9 cellular contexts compared by ENCODE assay signal in genomic region chr16:50208460-50208931, GRCh38. TPM values are rescaled to one million over a fixed set of nuclear protein-coding genes. Genes with fewer than 3 reads are reported as not detected.
DNase-seq lines count a peak whose midpoint lies in the region; ATAC-seq and TF ChIP-seq lines count a peak whose summit lies in the region.
"Had no signal": no experiment of that assay in that cellular context is flagged by ENCODE, and none has a peak within 500 bp of the region (broad histone marks: within the 10 kb centered on the region; RNA-seq: fewer than 3 reads in every experiment).

No MANE protein-coding gene starts in this region.

- H3K9me3 Mint-ChIP-seq in brain = no peaks in the 10 kb centered on the region
- H3K9me3 Mint-ChIP-seq in memory B cell = no peaks in the 10 kb centered on the region

- H3K27ac Mint-ChIP-seq in brain = peak overlapping the region in 3 of 5 experiments; percentile 2 to 73 (median 34)
- peak overlapping the region; percentile 42 for H3K27ac Mint-ChIP-seq in memory B cell

- peaks cover 13% of the 10 kb centered on the region for H3K36me3 Mint-ChIP-seq in brain
- peaks cover 2% of the 10 kb centered on the region for H3K36me3 Mint-ChIP-seq in memory B cell

- TF ChIP-seq CTCF in HFF-Myc (IDR thresholded peaks at IDR 0.05; ENCODE audit: low read depth, low read length, missing control alignments) (no peak), brain (conservative IDR thresholded peaks at IDR 0.05) (no peak), GM20000 (IDR thresholded peaks at IDR 0.05; ENCODE audit: extremely low read depth, missing control alignments) (no peak)

- H3K4me3 Mint-ChIP-seq in brain = no peak overlapping the region
- H3K4me3 Mint-ChIP-seq in memory B cell = no peak overlapping the region

- H3K27me3 Mint-ChIP-seq in brain = no peaks in the 10 kb centered on the region
- H3K27me3 Mint-ChIP-seq in memory B cell = no peaks in the 10 kb centered on the region

- H3K4me3 ChIP-seq in HFF-Myc (replicated peaks; ENCODE audit: low read depth, low read length) = 0 out of 2 replicates have a peak overlapping the region, but pooled peaks have one; percentile 17
- H3K4me3 ChIP-seq: stomach had no signal

- no peak for ATAC-seq in memory B cell (ENCODE audit: low read depth)
- no peak for ATAC-seq in GM21576 (IDR thresholded peaks at IDR 0.05; ENCODE audit: unreplicated experiment)

- H3K4me1 Mint-ChIP-seq in brain = peaks cover 63% of the 10 kb centered on the region
- H3K4me1 Mint-ChIP-seq in memory B cell = peaks cover 30% of the 10 kb centered on the region

- in situ Hi-C loops in ACHN (cut with HindIII; ENCODE audit: low pct_ligation_motif_present, low pct_unique_long_range_greater_than_20kb, low sequenced_read_pairs) = no loop called here

- DNase-seq in ACHN (peak; percentile 42), HFF-Myc (ENCODE audit: extremely low read depth, low read depth) (peak; percentile 79), memory B cell (ENCODE audit: low spot score in 2 of 2) (no peak), HUDEP-2 (lab: John Stamatoyannopoulos, UW; ENCODE audit: unreplicated experiment in 76 of 76) (no peak), globus pallidus (ENCODE audit: low spot score) (no peak), GM20000 (ENCODE audit: low spot score) (no peak)
- DNase-seq: stomach had no signal

RNA-seq across cellular contexts. Expression of gene TENT4B, which starts 55.4 kb away (rescaled TPM):
- 5.9 TPM for polyA plus RNA-seq in brain (ENCODE audit: insufficient read depth, low read depth, low replicate concordance)

RNA-seq across cellular contexts. Expression of gene ADCY7, which starts 57.9 kb away (rescaled TPM):
- 0.66 TPM for polyA plus RNA-seq in brain (ENCODE audit: insufficient read depth, low read depth, low replicate concordance)

Comparison
In these comparisons a context has a peak if more than half of its experiments do, and no peak if none do; other contexts are left out.
1. DNase-seq: peak in ACHN (single experiment) and HFF-Myc (single experiment); none in memory B cell (0 of 2), HUDEP-2 (0 of 76), globus pallidus (single experiment) and GM20000 (single experiment).